In genomic region chr11:35403765-35404396, GRCh38 we compare ENCODE assay signal across 17 cellular contexts. TPM values are rescaled to one million over a fixed set of nuclear protein-coding genes. Genes with fewer than 3 reads are reported as not detected.
A peak's percentile ranks its signal among the peaks of the same experiment; 100 is the strongest.
DNase-seq lines count a peak whose midpoint lies in the region; ATAC-seq, FAIRE-seq and TF ChIP-seq lines count a peak whose summit lies in the region.
"Had no signal": no experiment of that assay in that cellular context is flagged by ENCODE, and none has a peak within 500 bp of the region (broad histone marks: within the 10 kb centered on the region; RNA-seq: fewer than 3 reads in every experiment).

No MANE protein-coding gene starts in this region.

- no peaks in the 10 kb centered on the region for H3K79me2 ChIP-seq in HepG2 (ENCODE audit: insufficient read depth, low read length)

- peak; percentile 26; the same call in 1 of the 2 replicates for ATAC-seq in Panc1
- ATAC-seq in HepG2: peak; percentile 76
- no peak for ATAC-seq in HG03135 (IDR thresholded peaks at IDR 0.05; ENCODE audit: unreplicated experiment)

- CTCF ChIA-PET in Panc1 (lab: Charles Lee): no interaction called here
- CTCF ChIA-PET in HepG2 (lab: Yijun Ruan, JAX; ENCODE audit: low intra/inter-chr PET ratio, low total read pairs): no interaction called here

- TF ChIP-seq RAD21 in HepG2 (CRISPR knock-in tag; IDR thresholded peaks at IDR 0.05): no peak

- WGBS in HepG2 (ENCODE audit: low lambda C conversion rate): 26% methylated on average over 7 of the region's 7 CpGs
- 27 to 59% (median 51%) methylated on average over 7 of the region's 7 CpGs for WGBS in stomach, 5 donors

- POLR2A ChIA-PET in Panc1 (lab: Charles Lee): interaction anchor here (0.7 kb wide), 1 partner anchor 1966 kb away, joined by 3 read pairs; no protein-coding TSS in a partner anchor
- POLR2A ChIA-PET in HepG2 (lab: Yijun Ruan, JAX): no interaction called here

- peak overlapping the region; percentile 57; the same call in 1 of the 2 replicates for H3K27ac ChIP-seq in Panc1 (ENCODE audit: low read length)
- no peak overlapping the region for H3K27ac ChIP-seq in HepG2 (ENCODE audit: extremely low read length, insufficient read depth, low read length)
- peak overlapping the region; percentile 44 to 77 (median 63) for H3K27ac ChIP-seq in stomach
- no peak overlapping the region for H3K27ac ChIP-seq in ascending aorta
- H3K27ac ChIP-seq: 22Rv1, SJSA1 had no signal

- intact Hi-C loops in Panc1 (cut with micrococcal nuclease; ENCODE audit: unreplicated experiment): no loop called here
- intact Hi-C loops in HepG2 (cut with micrococcal nuclease; ENCODE audit: unreplicated experiment): loop anchor here (10.0 kb wide), 1 partner anchor 879 kb away; no protein-coding TSS in a partner anchor
- intact Hi-C loops in stomach (cut with DNase I; ENCODE audit: low total_unique reads): no loop called here
- intact Hi-C loops in ascending aorta (cut with DNase I): loop anchor here (5.0 kb wide), 1 partner anchor 78 kb away; no protein-coding TSS in a partner anchor

- TF ChIP-seq CTCF in Panc1 (IDR thresholded peaks at IDR 0.05) (no peak), HepG2 (CRISPR knock-in tag; IDR thresholded peaks at IDR 0.05) (no peak), stomach (IDR thresholded peaks at IDR 0.05) (no peak), ascending aorta (IDR thresholded peaks at IDR 0.05) (no peak)

- H3K9me3 ChIP-seq in Panc1 (ENCODE audit: control insufficient read depth, insufficient read depth, low read depth, low read length) (no peaks in the 10 kb centered on the region), HepG2 (ENCODE audit: low read length) (no peaks in the 10 kb centered on the region), stomach (no peaks in the 10 kb centered on the region), ascending aorta (no peaks in the 10 kb centered on the region)
- H3K9me3 ChIP-seq: SJSA1 had no signal

- peaks cover 5% of the 10 kb centered on the region; the same call in 1 of the 2 replicates for H3K4me1 ChIP-seq in Panc1 (ENCODE audit: control insufficient read depth, insufficient read depth, low read length)
- H3K4me1 ChIP-seq in HepG2 (ENCODE audit: insufficient read depth, low read length): peaks cover 34% of the 10 kb centered on the region
- H3K4me1 ChIP-seq in stomach: peaks cover 15 to 26% (median 17%) of the 10 kb centered on the region in 4 donors
- no peaks in the 10 kb centered on the region for H3K4me1 ChIP-seq in ascending aorta

- TF ChIP-seq POLR2A in HepG2 (IDR thresholded peaks at IDR 0.05; ENCODE audit: insufficient read depth in 1 of 2, low read depth in 2 of 2, low read length in 2 of 2) (no peak), stomach (IDR thresholded peaks at IDR 0.05) (no peak)

- DNase-seq in NCI-H748 (lab: John Stamatoyannopoulos, UW; ENCODE audit: unreplicated experiment) (peak; percentile 52), NCI-H748 treated with DMSO at 0.1 percent for 48 hours (lab: John Stamatoyannopoulos, UW) (no peak), Panc1 (ENCODE audit: low read depth, low spot score) (no peak), HepG2 (ENCODE audit: low spot score) (no peak), stomach (no peak), ascending aorta (ENCODE audit: low spot score in 2 of 2) (no peak)
- no peak for DNase-seq in activated CD4-positive, alpha-beta T cell treated with anti-CD3 and anti-CD28 coated beads for 4 hours
- DNase-seq: AML-193, DMS79, NCI-H187, NCI-H345 had no signal

- H3K27me3 ChIP-seq in Panc1 (ENCODE audit: control insufficient read depth, insufficient read depth, low read length): no peaks in the 10 kb centered on the region
- H3K27me3 ChIP-seq in HepG2 (ENCODE audit: control insufficient read depth in 1 of 2, insufficient read depth in 2 of 2, low read length in 2 of 2): no peaks in the 10 kb centered on the region
- H3K27me3 ChIP-seq in stomach: no peaks in the 10 kb centered on the region
- H3K27me3 ChIP-seq in ascending aorta: no peaks in the 10 kb centered on the region
- H3K27me3 ChIP-seq: SJSA1 had no signal

- FAIRE-seq in HepG2 (lab: Jason Lieb, UNC): no peak
- FAIRE-seq: GM18507, H54 had no signal

- H3K36me3 ChIP-seq in Panc1 (ENCODE audit: control insufficient read depth, insufficient read depth, low read length) (no peaks in the 10 kb centered on the region), HepG2 (replicated peaks in 1 of 2; ENCODE audit: control insufficient read depth in 1 of 2, insufficient read depth in 2 of 2, low read length in 2 of 2) (no peaks in the 10 kb centered on the region), stomach (no peaks in the 10 kb centered on the region), ascending aorta (no peaks in the 10 kb centered on the region)
- H3K36me3 ChIP-seq: SJSA1 had no signal

- TF ChIP-seq EP300 in HepG2 (IDR thresholded peaks at IDR 0.05; ENCODE audit: low read depth in 2 of 2, low read length in 2 of 2) (no peak), HepG2 (CRISPR knock-in tag; IDR thresholded peaks at IDR 0.05; ENCODE audit: borderline replicate concordance) (no peak), stomach (IDR thresholded peaks at IDR 0.05) (no peak)

- H4K20me1 ChIP-seq in HepG2 (ENCODE audit: insufficient read depth, low read length): no peaks in the 10 kb centered on the region

- no peak overlapping the region for H2AFZ ChIP-seq in HepG2 (ENCODE audit: low read length)

- H3K4me3 ChIP-seq in Panc1 (ENCODE audit: low read depth in 2 of 2, low read length in 2 of 2) (no peak overlapping the region), HepG2 (replicated peaks in 1 of 3; ENCODE audit: insufficient read depth in 1 of 3, low read depth in 2 of 3, low read length in 3 of 3) (peak overlapping the region in 1 of 3 experiments; percentile 11; a peak in 1 of 6 replicates), stomach (peak overlapping the region in 1 of 4 donors; percentile 4), ascending aorta (no peak overlapping the region)
- H3K4me3 ChIP-seq: SJSA1 had no signal

- H3K4me2 ChIP-seq in HepG2 (ENCODE audit: low read depth, low read length): peak overlapping the region; percentile 59

- no TSS peak for BruUV-seq in Panc1 (replicated peaks; lab: Mats Ljungman, UMichigan)
- no TSS peak for BruUV-seq in HepG2 (replicated peaks; lab: Mats Ljungman, UMichigan)

- no peak overlapping the region for H3K9ac ChIP-seq in HepG2 (ENCODE audit: insufficient read depth, low read depth, low read length)

- in situ Hi-C loops in Panc1 (cut with HindIII; ENCODE audit: low pct_unique_long_range_greater_than_20kb, low sequenced_read_pairs): no loop called here
- in situ Hi-C loops in HepG2 (cut with HindIII; ENCODE audit: extremely low pct_ligation_motif_present, low pct_unique_long_range_greater_than_20kb): no loop called here

TF ChIP-seq in HepG2, 621 proteins besides CTCF, POLR2A, EP300 and RAD21 (continues in another document):
- TF ChIP-seq HDAC6 (IDR thresholded peaks at IDR 0.05; ENCODE audit: low read depth, low read length) (no peak), RXRB (CRISPR knock-in tag; IDR thresholded peaks at IDR 0.05; ENCODE audit: borderline replicate concordance) (no peak)

RNA-seq across cellular contexts. Expression of gene SLC1A2, which starts 15.5 kb away (rescaled TPM):
- total RNA-seq in Panc1 (2021; ENCODE audit: unreplicated experiment): 0.21 TPM
- polyA plus RNA-seq in Panc1 (2012; ENCODE audit: insufficient read length): 0.17 TPM
- total RNA-seq in HepG2 (2016; rRNA removed; fragmentation: Illumina TruSeq; extraction: Trizol): 16.5 and 23.2 TPM in 2 replicates
- total RNA-seq in HepG2 (2016; cell fraction: cytosol; rRNA removed; fragmentation: Illumina TruSeq; extraction: Trizol; ENCODE audit: low read depth): 1.9 and 2.6 TPM in 2 replicates
- 16.3 and 22.3 TPM in 2 replicates for total RNA-seq in HepG2 (2016; cell fraction: insoluble cytoplasmic fraction; rRNA removed; fragmentation: Illumina TruSeq; extraction: Trizol)
- total RNA-seq in HepG2 (2016; cell fraction: membrane; rRNA removed; fragmentation: Illumina TruSeq; extraction: Trizol): 5.3 and 5.4 TPM in 2 replicates
- total RNA-seq in HepG2 (2016; cell fraction: nucleus; rRNA removed; fragmentation: Illumina TruSeq; extraction: Trizol): 34.4 and 35.7 TPM in 2 replicates
- polyA plus RNA-seq in HepG2 (2011; rRNA removed): 43.2 and 47.1 TPM in 2 replicates
- polyA plus RNA-seq in HepG2 (2011; cell fraction: cytosol; rRNA removed): 22.2 and 39.6 TPM in 2 replicates
- polyA plus RNA-seq in HepG2 (2011; cell fraction: nucleus; rRNA removed): 29.2 and 40.9 TPM in 2 replicates
- 42.0 and 55.4 TPM in 2 replicates for polyA plus RNA-seq in HepG2 (2012)
- polyA plus RNA-seq in HepG2 (2016; cell fraction: cytosol; fragmentation: Illumina TruSeq; extraction: Trizol; ENCODE audit: low read depth): 0.77 and 1.0 TPM in 2 replicates
- 5.4 and 6.4 TPM in 2 replicates for polyA plus RNA-seq in HepG2 (2016; cell fraction: insoluble cytoplasmic fraction; fragmentation: Illumina TruSeq; extraction: Trizol; ENCODE audit: low read depth)
- 1.1 and 1.5 TPM in 2 replicates for polyA plus RNA-seq in HepG2 (2016; cell fraction: membrane; fragmentation: Illumina TruSeq; extraction: Trizol; ENCODE audit: low read depth)
- 15.3 and 15.8 TPM in 2 replicates for polyA plus RNA-seq in HepG2 (2016; cell fraction: nucleus; fragmentation: Illumina TruSeq; extraction: Trizol; ENCODE audit: insufficient read depth, low read depth)
- 0.12 and 435 TPM in 2 replicates for polyA minus RNA-seq in HepG2 (2011; rRNA and poly(A)+ RNA removed; ENCODE audit: low replicate concordance)
- 92.0 and 179 TPM in 2 replicates for polyA minus RNA-seq in HepG2 (2011; cell fraction: cytosol; rRNA and poly(A)+ RNA removed)
- polyA minus RNA-seq in HepG2 (2011; cell fraction: nucleus; rRNA and poly(A)+ RNA removed): 140 and 207 TPM in 2 replicates
- 10 to 100 TPM in 2 of 5 donors, 1 to 10 TPM in 2, not detected in 1; 3.2 to 13.4 (median 9.5) TPM for total RNA-seq in stomach
- 1 to 10 TPM; 1.3 to 3.1 (median 1.5) TPM for polyA plus RNA-seq in stomach
- total RNA-seq in ascending aorta: 0.32 TPM
- total RNA-seq: SJSA1 had no signal
- polyA plus RNA-seq: CD14-positive monocyte had no signal

Comparison
In these comparisons a context has a peak if more than half of its experiments do, and no peak if none do; other contexts are left out.
1. H3K27ac ChIP-seq: peak in Panc1 (single experiment) and stomach (5 of 5); none in HepG2 (single experiment) and ascending aorta (0 of 2).
2. intact Hi-C loops: an anchor here in HepG2 (10.0 kb wide) and ascending aorta (5.0 kb wide); none called in Panc1 and stomach.